1 cellular context compared by ENCODE assay signal in genomic region chr20:45340236-45340847, GRCh38.
TF ChIP-seq lines count a peak whose summit lies in the region.

No MANE protein-coding gene starts in this region.

TF ChIP-seq in HepG2, 621 proteins besides CTCF, POLR2A, EP300 and RAD21 (continued from another document and continues in another):
- TF ChIP-seq CENPBD1 (CRISPR knock-in tag; IDR thresholded peaks at IDR 0.05; ENCODE audit: borderline replicate concordance, low read depth) (no peak), SAP130 (CRISPR knock-in tag; IDR thresholded peaks at IDR 0.05; ENCODE audit: low read depth) (peak; percentile 54), SRF (IDR thresholded peaks at IDR 0.05; ENCODE audit: low read depth, low read length) (no peak), ELF3 (CRISPR knock-in tag; IDR thresholded peaks at IDR 0.05) (0 out of 2 replicates have a peak, but pooled peaks have one; percentile 32), ZNF333 (CRISPR knock-in tag; IDR thresholded peaks at IDR 0.05; ENCODE audit: borderline replicate concordance) (no peak), CBX2 (IDR thresholded peaks at IDR 0.05; ENCODE audit: low read depth, low read length) (no peak), CBX2 (CRISPR knock-in tag; IDR thresholded peaks at IDR 0.05; ENCODE audit: low read depth) (no peak), TSC22D2 (CRISPR knock-in tag; IDR thresholded peaks at IDR 0.05; ENCODE audit: borderline replicate concordance) (peak; percentile 58; the same call in 1 of the 2 replicates), ATRX (CRISPR knock-in tag; IDR thresholded peaks at IDR 0.05; ENCODE audit: borderline replicate concordance) (no peak), ZBTB7B (CRISPR knock-in tag; IDR thresholded peaks at IDR 0.05) (peak; percentile 58), KLF15 (CRISPR knock-in tag; IDR thresholded peaks at IDR 0.05; ENCODE audit: borderline replicate concordance) (no peak), ZNF724P (CRISPR knock-in tag; IDR thresholded peaks at IDR 0.05; ENCODE audit: borderline replicate concordance) (no peak), ATF6 (CRISPR knock-in tag; conservative IDR thresholded peaks at IDR 0.05) (no peak), NPAS2 (CRISPR knock-in tag; IDR thresholded peaks at IDR 0.05; ENCODE audit: borderline replicate concordance) (no peak), ETV6 (CRISPR knock-in tag; conservative IDR thresholded peaks at IDR 0.05) (no peak), SP140L (CRISPR knock-in tag; IDR thresholded peaks at IDR 0.05; ENCODE audit: borderline replicate concordance) (no peak), ZBTB39 (CRISPR knock-in tag; IDR thresholded peaks at IDR 0.05) (no peak), POLR2AphosphoS5 (IDR thresholded peaks at IDR 0.05; ENCODE audit: low read depth, low read length) (no peak), TRAFD1 (CRISPR knock-in tag; IDR thresholded peaks at IDR 0.05; ENCODE audit: borderline replicate concordance) (peak; percentile 29; the same call in 1 of the 2 replicates), ZNF251 (CRISPR knock-in tag; IDR thresholded peaks at IDR 0.05) (no peak), NR3C1 (CRISPR knock-in tag; IDR thresholded peaks at IDR 0.05) (no peak), FOXK1 (CRISPR knock-in tag; IDR thresholded peaks at IDR 0.05; ENCODE audit: borderline replicate concordance, low read depth) (peak; percentile 92), HNRNPK (IDR thresholded peaks at IDR 0.05; ENCODE audit: low read depth, low read length, poor library complexity, severe bottlenecking) (no peak), REPIN1 (CRISPR knock-in tag; IDR thresholded peaks at IDR 0.05; ENCODE audit: borderline replicate concordance, low read depth) (peak; percentile 74; the same call in 1 of the 2 replicates), U2AF1 (optimal IDR thresholded peaks at IDR 0.05; ENCODE audit: low read depth, low read length) (no peak), ZNF576 (CRISPR knock-in tag; IDR thresholded peaks at IDR 0.05) (0 out of 2 replicates have a peak, but pooled peaks have one; percentile 17), ZSCAN9 (CRISPR knock-in tag; IDR thresholded peaks at IDR 0.05; ENCODE audit: borderline replicate concordance) (no peak), FOXP4 (CRISPR knock-in tag; IDR thresholded peaks at IDR 0.05) (peak; percentile 95), NAIF1 (CRISPR knock-in tag; IDR thresholded peaks at IDR 0.05; ENCODE audit: borderline replicate concordance) (no peak), ZNF205 (CRISPR knock-in tag; IDR thresholded peaks at IDR 0.05) (0 out of 2 replicates have a peak, but pooled peaks have one; percentile 34)
- TF ChIP-seq, protein P1, sequence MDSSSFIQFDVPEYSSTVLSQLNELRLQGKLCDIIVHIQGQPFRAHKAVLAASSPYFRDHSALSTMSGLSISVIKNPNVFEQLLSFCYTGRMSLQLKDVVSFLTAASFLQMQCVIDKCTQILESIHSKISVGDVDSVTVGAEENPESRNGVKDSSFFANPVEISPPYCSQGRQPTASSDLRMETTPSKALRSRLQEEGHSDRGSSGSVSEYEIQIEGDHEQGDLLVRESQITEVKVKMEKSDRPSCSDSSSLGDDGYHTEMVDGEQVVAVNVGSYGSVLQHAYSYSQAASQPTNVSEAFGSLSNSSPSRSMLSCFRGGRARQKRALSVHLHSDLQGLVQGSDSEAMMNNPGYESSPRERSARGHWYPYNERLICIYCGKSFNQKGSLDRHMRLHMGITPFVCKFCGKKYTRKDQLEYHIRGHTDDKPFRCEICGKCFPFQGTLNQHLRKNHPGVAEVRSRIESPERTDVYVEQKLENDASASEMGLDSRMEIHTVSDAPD (CRISPR knock-in tag; IDR thresholded peaks at IDR 0.05) = no peak
- TF ChIP-seq, protein P2, sequence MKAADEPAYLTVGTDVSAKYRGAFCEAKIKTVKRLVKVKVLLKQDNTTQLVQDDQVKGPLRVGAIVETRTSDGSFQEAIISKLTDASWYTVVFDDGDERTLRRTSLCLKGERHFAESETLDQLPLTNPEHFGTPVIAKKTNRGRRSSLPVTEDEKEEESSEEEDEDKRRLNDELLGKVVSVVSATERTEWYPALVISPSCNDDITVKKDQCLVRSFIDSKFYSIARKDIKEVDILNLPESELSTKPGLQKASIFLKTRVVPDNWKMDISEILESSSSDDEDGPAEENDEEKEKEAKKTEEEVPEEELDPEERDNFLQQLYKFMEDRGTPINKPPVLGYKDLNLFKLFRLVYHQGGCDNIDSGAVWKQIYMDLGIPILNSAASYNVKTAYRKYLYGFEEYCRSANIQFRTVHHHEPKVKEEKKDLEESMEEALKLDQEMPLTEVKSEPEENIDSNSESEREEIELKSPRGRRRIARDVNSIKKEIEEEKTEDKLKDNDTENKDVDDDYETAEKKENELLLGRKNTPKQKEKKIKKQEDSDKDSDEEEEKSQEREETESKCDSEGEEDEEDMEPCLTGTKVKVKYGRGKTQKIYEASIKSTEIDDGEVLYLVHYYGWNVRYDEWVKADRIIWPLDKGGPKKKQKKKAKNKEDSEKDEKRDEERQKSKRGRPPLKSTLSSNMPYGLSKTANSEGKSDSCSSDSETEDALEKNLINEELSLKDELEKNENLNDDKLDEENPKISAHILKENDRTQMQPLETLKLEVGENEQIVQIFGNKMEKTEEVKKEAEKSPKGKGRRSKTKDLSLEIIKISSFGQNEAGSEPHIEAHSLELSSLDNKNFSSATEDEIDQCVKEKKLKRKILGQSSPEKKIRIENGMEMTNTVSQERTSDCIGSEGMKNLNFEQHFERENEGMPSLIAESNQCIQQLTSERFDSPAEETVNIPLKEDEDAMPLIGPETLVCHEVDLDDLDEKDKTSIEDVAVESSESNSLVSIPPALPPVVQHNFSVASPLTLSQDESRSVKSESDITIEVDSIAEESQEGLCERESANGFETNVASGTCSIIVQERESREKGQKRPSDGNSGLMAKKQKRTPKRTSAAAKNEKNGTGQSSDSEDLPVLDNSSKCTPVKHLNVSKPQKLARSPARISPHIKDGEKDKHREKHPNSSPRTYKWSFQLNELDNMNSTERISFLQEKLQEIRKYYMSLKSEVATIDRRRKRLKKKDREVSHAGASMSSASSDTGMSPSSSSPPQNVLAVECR (CRISPR knock-in tag; IDR thresholded peaks at IDR 0.05; ENCODE audit: borderline replicate concordance) = no peak
- TF ChIP-seq, protein P3, sequence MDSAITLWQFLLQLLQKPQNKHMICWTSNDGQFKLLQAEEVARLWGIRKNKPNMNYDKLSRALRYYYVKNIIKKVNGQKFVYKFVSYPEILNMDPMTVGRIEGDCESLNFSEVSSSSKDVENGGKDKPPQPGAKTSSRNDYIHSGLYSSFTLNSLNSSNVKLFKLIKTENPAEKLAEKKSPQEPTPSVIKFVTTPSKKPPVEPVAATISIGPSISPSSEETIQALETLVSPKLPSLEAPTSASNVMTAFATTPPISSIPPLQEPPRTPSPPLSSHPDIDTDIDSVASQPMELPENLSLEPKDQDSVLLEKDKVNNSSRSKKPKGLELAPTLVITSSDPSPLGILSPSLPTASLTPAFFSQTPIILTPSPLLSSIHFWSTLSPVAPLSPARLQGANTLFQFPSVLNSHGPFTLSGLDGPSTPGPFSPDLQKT (CRISPR knock-in tag; IDR thresholded peaks at IDR 0.05; ENCODE audit: borderline replicate concordance) = no peak
- TF ChIP-seq, protein P4, sequence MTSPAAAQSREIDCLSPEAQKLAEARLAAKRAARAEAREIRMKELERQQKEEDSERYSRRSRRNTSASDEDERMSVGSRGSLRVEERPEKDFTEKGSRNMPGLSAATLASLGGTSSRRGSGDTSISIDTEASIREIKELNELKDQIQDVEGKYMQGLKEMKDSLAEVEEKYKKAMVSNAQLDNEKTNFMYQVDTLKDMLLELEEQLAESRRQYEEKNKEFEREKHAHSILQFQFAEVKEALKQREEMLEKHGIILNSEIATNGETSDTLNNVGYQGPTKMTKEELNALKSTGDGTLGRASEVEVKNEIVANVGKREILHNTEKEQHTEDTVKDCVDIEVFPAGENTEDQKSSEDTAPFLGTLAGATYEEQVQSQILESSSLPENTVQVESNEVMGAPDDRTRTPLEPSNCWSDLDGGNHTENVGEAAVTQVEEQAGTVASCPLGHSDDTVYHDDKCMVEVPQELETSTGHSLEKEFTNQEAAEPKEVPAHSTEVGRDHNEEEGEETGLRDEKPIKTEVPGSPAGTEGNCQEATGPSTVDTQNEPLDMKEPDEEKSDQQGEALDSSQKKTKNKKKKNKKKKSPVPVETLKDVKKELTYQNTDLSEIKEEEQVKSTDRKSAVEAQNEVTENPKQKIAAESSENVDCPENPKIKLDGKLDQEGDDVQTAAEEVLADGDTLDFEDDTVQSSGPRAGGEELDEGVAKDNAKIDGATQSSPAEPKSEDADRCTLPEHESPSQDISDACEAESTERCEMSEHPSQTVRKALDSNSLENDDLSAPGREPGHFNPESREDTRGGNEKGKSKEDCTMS (CRISPR knock-in tag; conservative IDR thresholded peaks at IDR 0.05) = no peak
